8 cellular contexts compared by ENCODE assay signal in the genomic region with DNA sequence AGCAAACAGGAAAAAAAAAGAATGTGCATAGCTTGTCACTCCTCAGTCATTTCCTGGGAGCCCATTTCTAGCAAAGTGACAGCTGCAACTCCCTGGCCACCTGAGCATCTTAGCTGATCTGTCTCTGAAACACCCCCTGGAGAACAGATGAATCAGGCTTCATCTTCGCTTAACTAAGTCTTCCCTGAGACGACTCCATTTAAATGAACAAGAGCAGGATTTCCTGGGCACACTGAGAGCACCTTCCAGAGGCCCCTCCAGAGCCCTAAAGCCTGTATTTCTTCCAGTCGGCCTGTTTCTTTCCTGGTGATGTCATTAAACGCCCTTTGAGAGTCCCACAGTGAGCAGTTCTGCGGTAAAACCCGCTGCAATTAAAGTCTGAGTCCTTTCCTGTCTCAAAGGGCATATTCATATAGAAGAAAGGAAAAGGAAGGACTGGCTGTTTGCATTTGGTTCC. TPM values are rescaled to one million over a fixed set of nuclear protein-coding genes. Genes with fewer than 3 reads are reported as not detected.
A peak's percentile ranks its signal among the peaks of the same experiment; 100 is the strongest.
DNase-seq lines count a peak whose midpoint lies in the region; ATAC-seq and TF ChIP-seq lines count a peak whose summit lies in the region.
"Had no signal": no experiment of that assay in that cellular context is flagged by ENCODE, and none has a peak within 500 bp of the region (broad histone marks: within the 10 kb centered on the region; RNA-seq: fewer than 3 reads in every experiment).

No MANE protein-coding gene starts in this region.

- H3K4me3 ChIP-seq in astrocyte of the spinal cord (ENCODE audit: low read depth, low read length), result no peak overlapping the region

- no peak for TF ChIP-seq CTCF in astrocyte of the spinal cord (IDR thresholded peaks at IDR 0.05; ENCODE audit: low read depth, low read length)

- in situ Hi-C loops in astrocyte of the spinal cord (cut with HindIII; ENCODE audit: low sequenced_read_pairs), result no loop called here

- DNase-seq in ELR (ENCODE audit: low read depth) (peak; percentile 43), NCI-H2107 treated with DMSO at 0.1 percent for 48 hours (lab: John Stamatoyannopoulos, UW; ENCODE audit: unreplicated experiment) (peak; percentile 21), astrocyte of the spinal cord (ENCODE audit: low read depth, low spot score) (peak; percentile 89), renal cortical epithelial cell (ENCODE audit: low read depth) (peak; percentile 27), DMS114 treated with DMSO at 0.1 percent for 48 hours (lab: John Stamatoyannopoulos, UW; ENCODE audit: unreplicated experiment) (no peak)
- DNase-seq: NCI-H524 treated with DMSO at 0.1 percent for 48 hours had no signal

- ATAC-seq in GM21529 (IDR thresholded peaks at IDR 0.05; ENCODE audit: unreplicated experiment), result no peak
- no peak for ATAC-seq in GM21528 (IDR thresholded peaks at IDR 0.05; ENCODE audit: low FRiP score, unreplicated experiment)

RNA-seq across cellular contexts. Expression of a gene that starts 13.9 kb away (rescaled TPM):
- total RNA-seq in renal cortical epithelial cell, result 468 and 692 TPM in 2 replicates
